14 cellular contexts compared by ENCODE assay signal in the genomic region with DNA sequence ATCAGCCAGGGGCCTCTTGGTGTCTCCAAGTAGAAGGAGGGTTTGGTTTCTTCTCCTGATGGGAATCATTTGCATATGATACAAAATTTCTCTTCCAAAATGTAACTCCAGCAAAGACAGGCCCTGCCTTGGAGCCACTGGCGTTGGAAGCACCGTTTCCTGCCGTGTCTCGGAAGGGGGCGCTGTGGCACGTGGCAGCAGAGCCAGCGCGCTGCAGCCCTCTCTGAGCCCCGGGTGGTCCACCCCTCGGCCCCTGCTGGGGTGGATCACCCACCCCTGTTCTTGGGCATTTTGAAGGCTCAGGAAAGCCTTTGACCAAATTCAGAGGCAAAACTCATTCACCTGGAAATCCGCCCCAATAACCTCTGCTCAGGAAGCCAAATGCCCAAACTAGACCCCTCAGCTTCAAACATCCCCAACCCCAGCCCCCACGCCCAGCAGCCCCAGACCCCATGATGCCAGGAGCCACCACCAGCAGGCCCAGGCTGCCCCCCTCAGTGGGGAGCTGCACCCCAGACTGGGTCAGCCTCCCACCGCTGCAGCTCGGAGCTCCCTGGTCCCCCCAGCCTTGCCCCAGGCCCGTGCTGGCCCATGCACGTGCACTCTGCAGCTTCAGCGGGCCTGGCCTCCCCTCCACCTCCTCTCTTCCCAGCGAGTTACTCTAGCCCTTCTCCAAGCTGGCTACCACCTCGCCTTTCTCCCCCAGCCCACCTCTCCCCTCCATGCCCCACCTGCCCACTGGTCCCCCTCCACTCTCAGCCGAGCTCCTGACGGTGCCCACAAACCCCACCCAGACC. TPM values are rescaled to one million over a fixed set of nuclear protein-coding genes. Genes with fewer than 3 reads are reported as not detected.
DNase-seq lines count a peak whose midpoint lies in the region; ATAC-seq, FAIRE-seq and TF ChIP-seq lines count a peak whose summit lies in the region.
"Had no signal": no experiment of that assay in that cellular context is flagged by ENCODE, and none has a peak within 500 bp of the region (broad histone marks: within the 10 kb centered on the region; RNA-seq: fewer than 3 reads in every experiment).

No MANE protein-coding gene starts in this region.

- H2BK120ac ChIP-seq in H1 (replicated peaks; ENCODE audit: low read depth, low read length) (no peak overlapping the region), mesenchymal stem cell (ENCODE audit: low read depth, low read length) (no peak overlapping the region)

- WGBS in H1 (ENCODE audit: extremely low coverage in 1 of 2, insufficient coverage in 1 of 2, insufficient read length in 1 of 2, insufficient replicate concordance in 2 of 2, low coverage in 1 of 2, low lambda C conversion rate in 2 of 2, missing lambda C conversion rate in 1 of 2), 2 experiments: 84% methylated on average over 14 of the region's 21 CpGs; no CpG with 5 or more reads in 1 of the 2 experiments
- 82% methylated on average over 21 of the region's 21 CpGs for WGBS in mesenchymal stem cell
- WGBS in heart left ventricle, 4 donors: 75 to 83% (median 78%) methylated on average over 20 to 21 of the region's 21 CpGs

- CTCF ChIA-PET in H1 (lab: Charles Lee; ENCODE audit: partially characterized antibody): interaction anchor here (0.5 to 4.7 kb wide), 12 partner anchors 10 to 447 kb away, joined by 3 to 31 read pairs (median 4); no protein-coding TSS in a partner anchor

- H3K23me2 ChIP-seq in H1 (ENCODE audit: low read depth, low read length): no peaks in the 10 kb centered on the region

- H4K20me1 ChIP-seq in H1 (replicated peaks in 1 of 2; ENCODE audit: control insufficient read depth in 1 of 2, insufficient read depth in 2 of 2, low read length in 2 of 2): no peaks in the 10 kb centered on the region

- FAIRE-seq in D721Med (lab: Jason Lieb, UNC): no peak
- FAIRE-seq in H1 (lab: Jason Lieb, UNC): no peak

- no peak for ATAC-seq in heart left ventricle
- ATAC-seq: activated CD8-positive, alpha-beta T cell treated with anti-CD3 and anti-CD28 coated beads for 36 hours; left cardiac atrium had no signal

- TF ChIP-seq EP300 in H1 (IDR thresholded peaks at IDR 0.05; ENCODE audit: borderline replicate concordance in 1 of 2, low read depth in 2 of 2, low read length in 2 of 2): no peak

- H3K9ac ChIP-seq in H1 (replicated peaks in 1 of 4; ENCODE audit: extremely low read depth in 1 of 4, low read depth in 3 of 4, low read length in 3 of 4) (no peak overlapping the region), mesenchymal stem cell (ENCODE audit: low read length) (no peak overlapping the region)

- H2BK20ac ChIP-seq in H1 (ENCODE audit: low read length): no peak overlapping the region

- no peaks in the 10 kb centered on the region for H3K27me3 ChIP-seq in H1 (replicated peaks in 1 of 4; ENCODE audit: control insufficient read depth in 3 of 4, extremely low read depth in 1 of 4, insufficient read depth in 3 of 4, low read length in 3 of 4)
- H3K27me3 ChIP-seq in mesenchymal stem cell (ENCODE audit: control insufficient read depth in 1 of 2, insufficient read depth in 1 of 2, low read length in 2 of 2): peaks cover 38 to 75% of the 10 kb centered on the region in 2 experiments
- H3K27me3 ChIP-seq in heart left ventricle: peaks cover 0 to 38% (median 0%) of the 10 kb centered on the region in 9 donors

- H3K4me1 ChIP-seq in H1 (replicated peaks in 1 of 4; ENCODE audit: control insufficient read depth in 3 of 4, insufficient read depth in 4 of 4, low read length in 3 of 4): no peaks in the 10 kb centered on the region
- H3K4me1 ChIP-seq in mesenchymal stem cell (ENCODE audit: control insufficient read depth, insufficient read depth, low read depth, low read length): peaks cover 3% of the 10 kb centered on the region
- peaks cover 0 to 9% (median 0%) of the 10 kb centered on the region in 12 donors for H3K4me1 ChIP-seq in heart left ventricle
- H3K4me1 ChIP-seq: adrenal gland, SJSA1 had no signal

- TF ChIP-seq RAD21 in H1 (IDR thresholded peaks at IDR 0.05 in 1 of 2, conservative IDR thresholded peaks at IDR 0.05 in 1 of 2; ENCODE audit: low read depth in 2 of 2, low read length in 2 of 2): 0 out of 4 replicates have a peak, but pooled peaks have one; percentile 19 to 36

- H2AFZ ChIP-seq in H1 (ENCODE audit: low read length) (no peak overlapping the region), mesenchymal stem cell (ENCODE audit: low read depth, low read length) (no peak overlapping the region)

- POLR2A ChIA-PET in H1 (lab: Charles Lee; ENCODE audit: partially characterized antibody): interaction anchor here (0.7 kb wide), 1 partner anchor 75 kb away, joined by 3 read pairs; no protein-coding TSS in a partner anchor

- H3K14ac ChIP-seq in H1 (ENCODE audit: insufficient read length) (no peak overlapping the region), mesenchymal stem cell (ENCODE audit: low read length in 2 of 2) (no peak overlapping the region)

- H3K79me1 ChIP-seq in H1 (ENCODE audit: low read depth, low read length) (no peaks in the 10 kb centered on the region), mesenchymal stem cell (replicated peaks; ENCODE audit: low read length, poor library complexity, severe bottlenecking) (no peaks in the 10 kb centered on the region)

- no peak for DNase-seq in D721Med (ENCODE audit: insufficient read length, low spot score)
- no peak for DNase-seq in NB4 (ENCODE audit: low read depth)
- peak in 1 of 2 experiments; percentile 51 for DNase-seq in H1 (ENCODE audit: low read depth in 1 of 2, low spot score in 2 of 2)
- DNase-seq in retinal pigment epithelial cell (ENCODE audit: low read depth): no peak
- DNase-seq in mesenchymal stem cell: no peak
- DNase-seq in heart left ventricle: no peak
- no peak for DNase-seq in SKM-1 treated with dmso at 0.1 percent for 144 hours (lab: John Stamatoyannopoulos, UW; ENCODE audit: unreplicated experiment)
- DNase-seq: activated CD8-positive, alpha-beta T cell treated with anti-CD3 and anti-CD28 coated beads for 36 hours; adrenal gland; erythroblast; heart right ventricle; left cardiac atrium had no signal

- TF ChIP-seq POLR2A in NB4 (IDR thresholded peaks at IDR 0.05; ENCODE audit: extremely low read depth, insufficient read length): no peak
- TF ChIP-seq POLR2A in H1 (IDR thresholded peaks at IDR 0.05; ENCODE audit: control extremely low read depth in 1 of 2, low read depth in 2 of 2, low read length in 2 of 2): no peak
- TF ChIP-seq POLR2A in heart left ventricle (IDR thresholded peaks at IDR 0.05): no peak

- H3K18ac ChIP-seq in H1 (ENCODE audit: extremely low read depth, low read length) (no peak overlapping the region), mesenchymal stem cell (ENCODE audit: low read depth in 1 of 2, low read length in 2 of 2) (no peak overlapping the region)

- H3K4me2 ChIP-seq in H1 (ENCODE audit: insufficient read depth in 1 of 2, low read depth in 2 of 2, low read length in 2 of 2): no peak overlapping the region
- no peak overlapping the region for H3K4me2 ChIP-seq in mesenchymal stem cell (ENCODE audit: low read length, poor library complexity, severe bottlenecking)

- H3K23ac ChIP-seq in H1 (ENCODE audit: insufficient read length) (no peak overlapping the region), mesenchymal stem cell (ENCODE audit: low read length in 2 of 2) (no peak overlapping the region)

- intact Hi-C loops in heart left ventricle (cut with DNase I): no loop called here

- no peak overlapping the region for H3K4ac ChIP-seq in H1 (replicated peaks; ENCODE audit: insufficient read length, low read depth, low read length)
- H3K4ac ChIP-seq in mesenchymal stem cell (ENCODE audit: low read depth in 1 of 2, low read length in 2 of 2): no peak overlapping the region

- H4K8ac ChIP-seq in H1 (ENCODE audit: extremely low read depth, insufficient read depth, low read length) (no peak overlapping the region; the same call in 1 of the 2 replicates), mesenchymal stem cell (ENCODE audit: low read length) (no peak overlapping the region)

- H2AK5ac ChIP-seq in H1 (ENCODE audit: low read depth, low read length) (no peak overlapping the region), mesenchymal stem cell (ENCODE audit: low read length, severe bottlenecking) (no peak overlapping the region)

- H4K5ac ChIP-seq in H1 (ENCODE audit: insufficient read length, low read depth, low read length): no peak overlapping the region

- H3K36me3 ChIP-seq in H1 (ENCODE audit: control insufficient read depth in 2 of 4, insufficient read depth in 4 of 4, low read length in 3 of 4) (no peaks in the 10 kb centered on the region), mesenchymal stem cell (ENCODE audit: control insufficient read depth in 1 of 2, insufficient read depth in 2 of 2, low read depth in 1 of 2, low read length in 2 of 2) (peaks cover 0 to 3% of the 10 kb centered on the region in 2 experiments), heart left ventricle (no peaks in the 10 kb centered on the region)
- H3K36me3 ChIP-seq: adrenal gland, heart right ventricle, SJSA1 had no signal

- H3K56ac ChIP-seq in H1 (replicated peaks; ENCODE audit: insufficient read length, low read depth, low read length): no peak overlapping the region

- no peaks in the 10 kb centered on the region for H3K79me2 ChIP-seq in H1 (ENCODE audit: control insufficient read depth in 1 of 2, insufficient read depth in 2 of 2, low read length in 2 of 2)

- H3K27ac ChIP-seq in H1 (ENCODE audit: low read depth, low read length): no peak overlapping the region
- H3K27ac ChIP-seq in mesenchymal stem cell (ENCODE audit: low read length, poor library complexity, severe bottlenecking): no peak overlapping the region
- no peak overlapping the region for H3K27ac ChIP-seq in heart left ventricle
- H3K27ac ChIP-seq: adrenal gland, coronary artery, heart right ventricle, SJSA1 had no signal

- H3K9me3 ChIP-seq in H1 (ENCODE audit: insufficient read depth in 2 of 2, low read depth in 1 of 2, low read length in 1 of 2): peaks cover 7 to 16% of the 10 kb centered on the region in 2 experiments
- peaks cover 17% of the 10 kb centered on the region for H3K9me3 ChIP-seq in mesenchymal stem cell (ENCODE audit: control insufficient read depth, low read length)
- peaks cover 0 to 23% (median 14%) of the 10 kb centered on the region in 12 donors for H3K9me3 ChIP-seq in heart left ventricle
- H3K9me3 ChIP-seq: SJSA1 had no signal

- H2BK12ac ChIP-seq in H1 (ENCODE audit: low read depth, low read length) (no peak overlapping the region), mesenchymal stem cell (ENCODE audit: low read length in 2 of 2) (no peak overlapping the region)

- TF ChIP-seq CTCF in D721Med (IDR thresholded peaks at IDR 0.05; ENCODE audit: insufficient read depth, missing control alignments): peak; percentile 40
- TF ChIP-seq CTCF in NB4 (IDR thresholded peaks at IDR 0.05; ENCODE audit: low read depth, low read length): peak; percentile 22
- peak; percentile 27 to 65 (median 46); a peak in 3 of 4 replicates for TF ChIP-seq CTCF in H1 (IDR thresholded peaks at IDR 0.05; ENCODE audit: control extremely low read depth in 1 of 3, insufficient read depth in 1 of 3, low read depth in 1 of 3, low read length in 3 of 3)
- peak; percentile 4 for TF ChIP-seq CTCF in retinal pigment epithelial cell (conservative IDR thresholded peaks at IDR 0.05; ENCODE audit: low read depth, low read length)
- TF ChIP-seq CTCF in heart left ventricle (IDR thresholded peaks at IDR 0.05): peak in 1 of 12 donors; percentile 9

- no peak overlapping the region for H2BK5ac ChIP-seq in H1 (ENCODE audit: low read depth, low read length)
- no peak overlapping the region for H2BK5ac ChIP-seq in mesenchymal stem cell (ENCODE audit: low read depth, low read length, poor library complexity, severe bottlenecking)

- H2BK15ac ChIP-seq in H1 (ENCODE audit: low read length) (no peak overlapping the region), mesenchymal stem cell (ENCODE audit: low read depth, poor library complexity, severe bottlenecking) (no peak overlapping the region)

- H4K91ac ChIP-seq in H1 (replicated peaks; ENCODE audit: insufficient read length, low read length) (no peak overlapping the region), mesenchymal stem cell (ENCODE audit: low read length) (no peak overlapping the region)

- H3K4me3 ChIP-seq in NB4 (ENCODE audit: low read depth, low read length) (no peak overlapping the region), H1 (ENCODE audit: extremely low read depth in 1 of 4, insufficient read depth in 2 of 4, low read depth in 3 of 4, low read length in 4 of 4) (no peak overlapping the region), retinal pigment epithelial cell (ENCODE audit: low read length) (no peak overlapping the region), mesenchymal stem cell (ENCODE audit: insufficient read depth in 1 of 2, low read depth in 1 of 2, low read length in 2 of 2) (no peak overlapping the region), heart left ventricle (no peak overlapping the region)
- H3K4me3 ChIP-seq: adrenal gland, coronary artery, heart right ventricle, SJSA1 had no signal

RNA-seq across cellular contexts. Expression of gene ELFN1, which starts 29.5 kb away (rescaled TPM):
- 2.0 and 2.1 TPM in 2 replicates for total RNA-seq in H1 (2021; fragmentation: NEBNext Ultra II Directional; extraction: Animal tissue kit (Norgen Biotek cat#: 25700))
- polyA plus RNA-seq in H1 (2011; rRNA removed): 4.5 and 4.8 TPM in 2 replicates
- polyA plus RNA-seq in H1 (2011; cell fraction: cytosol; rRNA removed): 3.6 TPM
- polyA plus RNA-seq in H1 (2011; cell fraction: nucleus; rRNA removed): 2.8 TPM
- polyA plus RNA-seq in H1 (2012, experiment 1 of 2): 1.5 to 4.4 TPM (median 3.3 TPM) in 4 replicates
- polyA plus RNA-seq in H1 (2012, experiment 2 of 2): 2.0 TPM
- 3.3 TPM for polyA plus RNA-seq in H1 (2013, experiment 1 of 2)
- 3.5 TPM for polyA plus RNA-seq in H1 (2013, experiment 2 of 2)
- 1.8 and 2.7 TPM in 2 replicates for polyA minus RNA-seq in H1 (2011; rRNA and poly(A)+ RNA removed)
- 3.5 TPM for polyA minus RNA-seq in H1 (2011; cell fraction: cytosol; rRNA and poly(A)+ RNA removed)
- polyA minus RNA-seq in H1 (2011; cell fraction: nucleus; rRNA and poly(A)+ RNA removed): 1.5 TPM
- 0.04 TPM for polyA plus RNA-seq in mesenchymal stem cell (2013, experiment 1 of 2)
- polyA plus RNA-seq in mesenchymal stem cell (2013, experiment 2 of 2): 0.05 TPM
- 10 to 100 TPM in 1 of 9 donors, 1 to 10 TPM in 8; 3.8 to 18.6 (median 6.8) TPM for total RNA-seq in heart left ventricle
- 1 to 10 TPM; 2.6 to 5.9 TPM for polyA plus RNA-seq in heart left ventricle
- total RNA-seq: SJSA1 had no signal
